ENCODE assay signal across 1 cellular context in the genomic region with DNA sequence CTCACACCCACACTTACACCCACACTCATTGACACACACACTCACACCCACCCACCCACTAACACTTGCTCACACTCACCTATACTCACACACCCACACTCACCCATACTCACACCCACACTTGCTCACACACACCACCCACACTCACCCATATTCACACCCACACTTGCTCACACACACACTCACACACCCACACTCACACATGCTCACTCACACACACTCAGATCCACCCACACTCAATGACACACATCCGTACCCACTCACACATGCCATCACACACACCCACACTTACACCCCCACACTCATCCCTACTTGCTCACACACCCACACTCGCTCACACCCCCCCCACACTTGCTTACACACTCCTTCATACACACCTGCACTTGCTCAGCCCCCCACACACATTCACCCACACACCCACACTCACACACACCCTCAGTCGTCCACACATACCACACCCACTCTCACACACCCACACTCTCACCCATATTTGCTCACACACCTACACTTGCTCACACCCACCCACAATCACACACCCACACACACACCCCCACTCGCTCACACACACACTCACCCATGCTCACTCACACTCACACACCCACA.
A peak's percentile ranks its signal among the peaks of the same experiment; 100 is the strongest.
TF ChIP-seq lines count a peak whose summit lies in the region.

No MANE protein-coding gene starts in this region.

TF ChIP-seq in HepG2, 621 proteins besides CTCF, POLR2A, EP300 and RAD21 (continued from another document):
- TF ChIP-seq ZNF207 (IDR thresholded peaks at IDR 0.05; ENCODE audit: borderline replicate concordance), result 0 out of 2 replicates have a peak, but pooled peaks have one; percentile 11
- TF ChIP-seq SP1 (IDR thresholded peaks at IDR 0.05), result peak; percentile 28; the same call in 1 of the 2 replicates
- no peak for TF ChIP-seq SP1 (CRISPR knock-in tag; IDR thresholded peaks at IDR 0.05)
- TF ChIP-seq, protein P1, sequence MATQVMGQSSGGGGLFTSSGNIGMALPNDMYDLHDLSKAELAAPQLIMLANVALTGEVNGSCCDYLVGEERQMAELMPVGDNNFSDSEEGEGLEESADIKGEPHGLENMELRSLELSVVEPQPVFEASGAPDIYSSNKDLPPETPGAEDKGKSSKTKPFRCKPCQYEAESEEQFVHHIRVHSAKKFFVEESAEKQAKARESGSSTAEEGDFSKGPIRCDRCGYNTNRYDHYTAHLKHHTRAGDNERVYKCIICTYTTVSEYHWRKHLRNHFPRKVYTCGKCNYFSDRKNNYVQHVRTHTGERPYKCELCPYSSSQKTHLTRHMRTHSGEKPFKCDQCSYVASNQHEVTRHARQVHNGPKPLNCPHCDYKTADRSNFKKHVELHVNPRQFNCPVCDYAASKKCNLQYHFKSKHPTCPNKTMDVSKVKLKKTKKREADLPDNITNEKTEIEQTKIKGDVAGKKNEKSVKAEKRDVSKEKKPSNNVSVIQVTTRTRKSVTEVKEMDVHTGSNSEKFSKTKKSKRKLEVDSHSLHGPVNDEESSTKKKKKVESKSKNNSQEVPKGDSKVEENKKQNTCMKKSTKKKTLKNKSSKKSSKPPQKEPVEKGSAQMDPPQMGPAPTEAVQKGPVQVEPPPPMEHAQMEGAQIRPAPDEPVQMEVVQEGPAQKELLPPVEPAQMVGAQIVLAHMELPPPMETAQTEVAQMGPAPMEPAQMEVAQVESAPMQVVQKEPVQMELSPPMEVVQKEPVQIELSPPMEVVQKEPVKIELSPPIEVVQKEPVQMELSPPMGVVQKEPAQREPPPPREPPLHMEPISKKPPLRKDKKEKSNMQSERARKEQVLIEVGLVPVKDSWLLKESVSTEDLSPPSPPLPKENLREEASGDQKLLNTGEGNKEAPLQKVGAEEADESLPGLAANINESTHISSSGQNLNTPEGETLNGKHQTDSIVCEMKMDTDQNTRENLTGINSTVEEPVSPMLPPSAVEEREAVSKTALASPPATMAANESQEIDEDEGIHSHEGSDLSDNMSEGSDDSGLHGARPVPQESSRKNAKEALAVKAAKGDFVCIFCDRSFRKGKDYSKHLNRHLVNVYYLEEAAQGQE (IDR thresholded peaks at IDR 0.05; ENCODE audit: borderline replicate concordance in 1 of 2, low read depth in 1 of 2, low read length in 2 of 2), result no peak
